ENCODE assay signal across 1 cellular context in the genomic region with DNA sequence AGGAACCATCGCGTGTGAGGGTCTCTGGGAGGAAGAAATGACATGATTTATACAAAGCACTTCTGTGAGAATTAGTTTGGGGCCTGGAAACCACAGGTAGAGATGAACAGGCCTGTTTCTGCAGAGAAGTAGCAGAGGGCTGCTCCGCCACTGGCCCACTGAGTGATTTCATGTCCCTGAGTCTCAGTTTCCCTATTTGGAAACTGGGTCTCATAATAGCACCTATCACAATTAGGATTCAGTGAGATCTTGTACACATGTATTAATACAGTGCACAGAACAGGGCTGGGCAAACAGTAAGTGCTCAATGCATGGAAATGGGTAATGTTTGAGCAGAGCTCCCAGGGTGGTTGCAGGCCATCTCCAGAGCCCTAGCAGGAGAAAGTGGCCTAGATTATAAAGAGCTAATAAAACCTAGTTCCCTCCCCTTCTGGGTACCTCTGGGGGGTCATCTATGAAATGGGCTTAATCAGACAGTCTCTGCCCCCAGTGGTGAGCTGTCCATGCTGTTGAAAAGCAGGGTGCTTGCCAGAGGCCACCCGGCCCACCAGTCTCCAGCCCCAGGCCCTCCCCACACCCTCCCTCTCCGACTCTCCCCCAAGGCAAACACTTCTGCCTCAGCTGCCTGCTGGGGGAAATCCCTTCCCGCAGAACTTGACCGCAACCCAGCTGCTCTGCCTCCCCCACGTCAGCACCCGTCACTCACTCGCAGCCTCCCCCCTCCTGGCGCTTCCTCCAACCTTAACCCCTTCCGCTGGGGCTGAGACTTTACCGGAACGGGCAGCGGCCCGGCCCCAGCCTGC.
TF ChIP-seq lines count a peak whose summit lies in the region.

No MANE protein-coding gene starts in this region.

TF ChIP-seq in HepG2, 621 proteins besides CTCF, POLR2A, EP300 and RAD21 (continued from another document and continues in another):
- TF ChIP-seq MEIS2 (CRISPR knock-in tag; IDR thresholded peaks at IDR 0.05) (no peak), KAT7 (CRISPR knock-in tag; IDR thresholded peaks at IDR 0.05; ENCODE audit: borderline replicate concordance) (no peak), ZSCAN30 (CRISPR knock-in tag; IDR thresholded peaks at IDR 0.05) (no peak), GATAD1 (CRISPR knock-in tag; IDR thresholded peaks at IDR 0.05) (no peak), ZBTB20 (CRISPR knock-in tag; IDR thresholded peaks at IDR 0.05; ENCODE audit: borderline replicate concordance, low read depth) (no peak), PAF1 (CRISPR knock-in tag; IDR thresholded peaks at IDR 0.05) (no peak), GLI4 (CRISPR knock-in tag; IDR thresholded peaks at IDR 0.05; ENCODE audit: borderline replicate concordance) (no peak), FOXC1 (CRISPR knock-in tag; IDR thresholded peaks at IDR 0.05; ENCODE audit: borderline replicate concordance) (no peak), FOXK2 (IDR thresholded peaks at IDR 0.05) (no peak), ZKSCAN8 (CRISPR knock-in tag; IDR thresholded peaks at IDR 0.05; ENCODE audit: borderline replicate concordance) (peak; percentile 51; the same call in 1 of the 2 replicates), U2AF1 (optimal IDR thresholded peaks at IDR 0.05; ENCODE audit: low read depth, low read length) (no peak), BORCS8-MEF2B (CRISPR knock-in tag; IDR thresholded peaks at IDR 0.05) (no peak), FOXA3 (CRISPR knock-in tag; IDR thresholded peaks at IDR 0.05) (no peak), TP53 (CRISPR knock-in tag; conservative IDR thresholded peaks at IDR 0.05) (no peak), ZBTB42 (CRISPR knock-in tag; IDR thresholded peaks at IDR 0.05) (no peak), RBFOX2 (IDR thresholded peaks at IDR 0.05; ENCODE audit: low read depth, low read length) (peak; percentile 62), ZNF720 (CRISPR knock-in tag; IDR thresholded peaks at IDR 0.05) (no peak), TCF7 (IDR thresholded peaks at IDR 0.05; ENCODE audit: low read depth) (no peak), ZNF232 (CRISPR knock-in tag; IDR thresholded peaks at IDR 0.05; ENCODE audit: borderline replicate concordance) (no peak), SIN3A (IDR thresholded peaks at IDR 0.05; ENCODE audit: borderline replicate concordance, low read depth, low read length) (no peak), ARNT (IDR thresholded peaks at IDR 0.05) (no peak), NFKBIZ (CRISPR knock-in tag; IDR thresholded peaks at IDR 0.05) (peak; percentile 90; the same call in 1 of the 2 replicates), RELA (CRISPR knock-in tag; IDR thresholded peaks at IDR 0.05) (peak; percentile 65; the same call in 1 of the 2 replicates), PITX1 (CRISPR knock-in tag; IDR thresholded peaks at IDR 0.05) (peak; percentile 24; the same call in 1 of the 2 replicates)
- TF ChIP-seq, protein P1, sequence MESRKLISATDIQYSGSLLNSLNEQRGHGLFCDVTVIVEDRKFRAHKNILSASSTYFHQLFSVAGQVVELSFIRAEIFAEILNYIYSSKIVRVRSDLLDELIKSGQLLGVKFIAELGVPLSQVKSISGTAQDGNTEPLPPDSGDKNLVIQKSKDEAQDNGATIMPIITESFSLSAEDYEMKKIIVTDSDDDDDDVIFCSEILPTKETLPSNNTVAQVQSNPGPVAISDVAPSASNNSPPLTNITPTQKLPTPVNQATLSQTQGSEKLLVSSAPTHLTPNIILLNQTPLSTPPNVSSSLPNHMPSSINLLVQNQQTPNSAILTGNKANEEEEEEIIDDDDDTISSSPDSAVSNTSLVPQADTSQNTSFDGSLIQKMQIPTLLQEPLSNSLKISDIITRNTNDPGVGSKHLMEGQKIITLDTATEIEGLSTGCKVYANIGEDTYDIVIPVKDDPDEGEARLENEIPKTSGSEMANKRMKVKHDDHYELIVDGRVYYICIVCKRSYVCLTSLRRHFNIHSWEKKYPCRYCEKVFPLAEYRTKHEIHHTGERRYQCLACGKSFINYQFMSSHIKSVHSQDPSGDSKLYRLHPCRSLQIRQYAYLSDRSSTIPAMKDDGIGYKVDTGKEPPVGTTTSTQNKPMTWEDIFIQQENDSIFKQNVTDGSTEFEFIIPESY (CRISPR knock-in tag; IDR thresholded peaks at IDR 0.05) = peak; percentile 96
- TF ChIP-seq, protein P2, sequence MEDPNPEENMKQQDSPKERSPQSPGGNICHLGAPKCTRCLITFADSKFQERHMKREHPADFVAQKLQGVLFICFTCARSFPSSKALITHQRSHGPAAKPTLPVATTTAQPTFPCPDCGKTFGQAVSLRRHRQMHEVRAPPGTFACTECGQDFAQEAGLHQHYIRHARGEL (CRISPR knock-in tag; IDR thresholded peaks at IDR 0.05) = no peak
- TF ChIP-seq, protein P3, sequence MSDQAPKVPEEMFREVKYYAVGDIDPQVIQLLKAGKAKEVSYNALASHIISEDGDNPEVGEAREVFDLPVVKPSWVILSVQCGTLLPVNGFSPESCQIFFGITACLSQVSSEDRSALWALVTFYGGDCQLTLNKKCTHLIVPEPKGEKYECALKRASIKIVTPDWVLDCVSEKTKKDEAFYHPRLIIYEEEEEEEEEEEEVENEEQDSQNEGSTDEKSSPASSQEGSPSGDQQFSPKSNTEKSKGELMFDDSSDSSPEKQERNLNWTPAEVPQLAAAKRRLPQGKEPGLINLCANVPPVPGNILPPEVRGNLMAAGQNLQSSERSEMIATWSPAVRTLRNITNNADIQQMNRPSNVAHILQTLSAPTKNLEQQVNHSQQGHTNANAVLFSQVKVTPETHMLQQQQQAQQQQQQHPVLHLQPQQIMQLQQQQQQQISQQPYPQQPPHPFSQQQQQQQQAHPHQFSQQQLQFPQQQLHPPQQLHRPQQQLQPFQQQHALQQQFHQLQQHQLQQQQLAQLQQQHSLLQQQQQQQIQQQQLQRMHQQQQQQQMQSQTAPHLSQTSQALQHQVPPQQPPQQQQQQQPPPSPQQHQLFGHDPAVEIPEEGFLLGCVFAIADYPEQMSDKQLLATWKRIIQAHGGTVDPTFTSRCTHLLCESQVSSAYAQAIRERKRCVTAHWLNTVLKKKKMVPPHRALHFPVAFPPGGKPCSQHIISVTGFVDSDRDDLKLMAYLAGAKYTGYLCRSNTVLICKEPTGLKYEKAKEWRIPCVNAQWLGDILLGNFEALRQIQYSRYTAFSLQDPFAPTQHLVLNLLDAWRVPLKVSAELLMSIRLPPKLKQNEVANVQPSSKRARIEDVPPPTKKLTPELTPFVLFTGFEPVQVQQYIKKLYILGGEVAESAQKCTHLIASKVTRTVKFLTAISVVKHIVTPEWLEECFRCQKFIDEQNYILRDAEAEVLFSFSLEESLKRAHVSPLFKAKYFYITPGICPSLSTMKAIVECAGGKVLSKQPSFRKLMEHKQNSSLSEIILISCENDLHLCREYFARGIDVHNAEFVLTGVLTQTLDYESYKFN (CRISPR knock-in tag; conservative IDR thresholded peaks at IDR 0.05) = 0 out of 2 replicates have a peak, but pooled peaks have one; percentile 32
- TF ChIP-seq, protein P4, sequence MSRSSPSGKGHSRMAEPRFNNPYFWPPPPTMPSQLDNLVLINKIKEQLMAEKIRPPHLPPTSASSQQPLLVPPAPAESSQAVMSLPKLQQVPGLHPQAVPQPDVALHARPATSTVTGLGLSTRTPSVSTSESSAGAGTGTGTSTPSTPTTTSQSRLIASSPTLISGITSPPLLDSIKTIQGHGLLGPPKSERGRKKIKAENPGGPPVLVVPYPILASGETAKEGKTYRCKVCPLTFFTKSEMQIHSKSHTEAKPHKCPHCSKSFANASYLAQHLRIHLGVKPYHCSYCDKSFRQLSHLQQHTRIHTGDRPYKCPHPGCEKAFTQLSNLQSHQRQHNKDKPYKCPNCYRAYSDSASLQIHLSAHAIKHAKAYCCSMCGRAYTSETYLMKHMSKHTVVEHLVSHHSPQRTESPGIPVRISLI (CRISPR knock-in tag; IDR thresholded peaks at IDR 0.05; ENCODE audit: borderline replicate concordance) = no peak
- TF ChIP-seq, protein P5, sequence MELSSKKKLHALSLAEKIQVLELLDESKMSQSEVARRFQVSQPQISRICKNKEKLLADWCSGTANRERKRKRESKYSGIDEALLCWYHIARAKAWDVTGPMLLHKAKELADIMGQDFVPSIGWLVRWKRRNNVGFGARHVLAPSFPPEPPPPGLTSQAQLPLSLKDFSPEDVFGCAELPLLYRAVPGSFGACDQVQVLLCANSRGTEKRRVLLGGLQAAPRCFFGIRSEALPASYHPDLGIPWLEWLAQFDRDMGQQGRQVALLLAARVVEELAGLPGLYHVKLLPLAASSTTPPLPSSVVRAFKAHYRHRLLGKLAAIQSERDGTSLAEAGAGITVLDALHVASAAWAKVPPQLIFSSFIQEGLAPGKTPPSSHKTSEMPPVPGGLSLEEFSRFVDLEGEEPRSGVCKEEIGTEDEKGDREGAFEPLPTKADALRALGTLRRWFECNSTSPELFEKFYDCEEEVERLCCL (CRISPR knock-in tag; IDR thresholded peaks at IDR 0.05; ENCODE audit: borderline replicate concordance) = no peak
- TF ChIP-seq, protein P6, sequence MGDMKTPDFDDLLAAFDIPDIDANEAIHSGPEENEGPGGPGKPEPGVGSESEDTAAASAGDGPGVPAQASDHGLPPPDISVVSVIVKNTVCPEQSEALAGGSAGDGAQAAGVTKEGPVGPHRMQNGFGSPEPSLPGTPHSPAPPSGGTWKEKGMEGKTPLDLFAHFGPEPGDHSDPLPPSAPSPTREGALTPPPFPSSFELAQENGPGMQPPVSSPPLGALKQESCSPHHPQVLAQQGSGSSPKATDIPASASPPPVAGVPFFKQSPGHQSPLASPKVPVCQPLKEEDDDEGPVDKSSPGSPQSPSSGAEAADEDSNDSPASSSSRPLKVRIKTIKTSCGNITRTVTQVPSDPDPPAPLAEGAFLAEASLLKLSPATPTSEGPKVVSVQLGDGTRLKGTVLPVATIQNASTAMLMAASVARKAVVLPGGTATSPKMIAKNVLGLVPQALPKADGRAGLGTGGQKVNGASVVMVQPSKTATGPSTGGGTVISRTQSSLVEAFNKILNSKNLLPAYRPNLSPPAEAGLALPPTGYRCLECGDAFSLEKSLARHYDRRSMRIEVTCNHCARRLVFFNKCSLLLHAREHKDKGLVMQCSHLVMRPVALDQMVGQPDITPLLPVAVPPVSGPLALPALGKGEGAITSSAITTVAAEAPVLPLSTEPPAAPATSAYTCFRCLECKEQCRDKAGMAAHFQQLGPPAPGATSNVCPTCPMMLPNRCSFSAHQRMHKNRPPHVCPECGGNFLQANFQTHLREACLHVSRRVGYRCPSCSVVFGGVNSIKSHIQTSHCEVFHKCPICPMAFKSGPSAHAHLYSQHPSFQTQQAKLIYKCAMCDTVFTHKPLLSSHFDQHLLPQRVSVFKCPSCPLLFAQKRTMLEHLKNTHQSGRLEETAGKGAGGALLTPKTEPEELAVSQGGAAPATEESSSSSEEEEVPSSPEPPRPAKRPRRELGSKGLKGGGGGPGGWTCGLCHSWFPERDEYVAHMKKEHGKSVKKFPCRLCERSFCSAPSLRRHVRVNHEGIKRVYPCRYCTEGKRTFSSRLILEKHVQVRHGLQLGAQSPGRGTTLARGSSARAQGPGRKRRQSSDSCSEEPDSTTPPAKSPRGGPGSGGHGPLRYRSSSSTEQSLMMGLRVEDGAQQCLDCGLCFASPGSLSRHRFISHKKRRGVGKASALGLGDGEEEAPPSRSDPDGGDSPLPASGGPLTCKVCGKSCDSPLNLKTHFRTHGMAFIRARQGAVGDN (CRISPR knock-in tag; IDR thresholded peaks at IDR 0.05) = peak; percentile 63
- TF ChIP-seq, protein P7, sequence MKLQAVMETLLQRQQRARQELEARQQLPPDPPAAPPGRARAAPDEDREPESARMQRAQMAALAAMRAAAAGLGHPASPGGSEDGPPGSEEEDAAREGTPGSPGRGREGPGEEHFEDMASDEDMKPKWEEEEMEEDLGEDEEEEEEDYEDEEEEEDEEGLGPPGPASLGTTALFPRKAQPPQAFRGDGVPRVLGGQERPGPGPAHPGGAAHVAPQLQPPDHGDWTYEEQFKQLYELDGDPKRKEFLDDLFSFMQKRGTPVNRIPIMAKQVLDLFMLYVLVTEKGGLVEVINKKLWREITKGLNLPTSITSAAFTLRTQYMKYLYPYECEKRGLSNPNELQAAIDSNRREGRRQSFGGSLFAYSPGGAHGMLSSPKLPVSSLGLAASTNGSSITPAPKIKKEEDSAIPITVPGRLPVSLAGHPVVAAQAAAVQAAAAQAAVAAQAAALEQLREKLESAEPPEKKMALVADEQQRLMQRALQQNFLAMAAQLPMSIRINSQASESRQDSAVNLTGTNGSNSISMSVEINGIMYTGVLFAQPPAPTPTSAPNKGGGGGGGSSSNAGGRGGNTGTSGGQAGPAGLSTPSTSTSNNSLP (IDR thresholded peaks at IDR 0.05; ENCODE audit: low read depth, low read length) = no peak
- TF ChIP-seq, protein P8, sequence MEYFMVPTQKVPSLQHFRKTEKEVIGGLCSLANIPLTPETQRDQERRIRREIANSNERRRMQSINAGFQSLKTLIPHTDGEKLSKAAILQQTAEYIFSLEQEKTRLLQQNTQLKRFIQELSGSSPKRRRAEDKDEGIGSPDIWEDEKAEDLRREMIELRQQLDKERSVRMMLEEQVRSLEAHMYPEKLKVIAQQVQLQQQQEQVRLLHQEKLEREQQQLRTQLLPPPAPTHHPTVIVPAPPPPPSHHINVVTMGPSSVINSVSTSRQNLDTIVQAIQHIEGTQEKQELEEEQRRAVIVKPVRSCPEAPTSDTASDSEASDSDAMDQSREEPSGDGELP (IDR thresholded peaks at IDR 0.05; ENCODE audit: borderline replicate concordance, low read depth) = peak; percentile 96
- TF ChIP-seq, protein P9, sequence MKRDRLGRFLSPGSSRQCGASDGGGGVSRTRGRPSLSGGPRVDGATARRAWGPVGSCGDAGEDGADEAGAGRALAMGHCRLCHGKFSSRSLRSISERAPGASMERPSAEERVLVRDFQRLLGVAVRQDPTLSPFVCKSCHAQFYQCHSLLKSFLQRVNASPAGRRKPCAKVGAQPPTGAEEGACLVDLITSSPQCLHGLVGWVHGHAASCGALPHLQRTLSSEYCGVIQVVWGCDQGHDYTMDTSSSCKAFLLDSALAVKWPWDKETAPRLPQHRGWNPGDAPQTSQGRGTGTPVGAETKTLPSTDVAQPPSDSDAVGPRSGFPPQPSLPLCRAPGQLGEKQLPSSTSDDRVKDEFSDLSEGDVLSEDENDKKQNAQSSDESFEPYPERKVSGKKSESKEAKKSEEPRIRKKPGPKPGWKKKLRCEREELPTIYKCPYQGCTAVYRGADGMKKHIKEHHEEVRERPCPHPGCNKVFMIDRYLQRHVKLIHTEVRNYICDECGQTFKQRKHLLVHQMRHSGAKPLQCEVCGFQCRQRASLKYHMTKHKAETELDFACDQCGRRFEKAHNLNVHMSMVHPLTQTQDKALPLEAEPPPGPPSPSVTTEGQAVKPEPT (CRISPR knock-in tag; IDR thresholded peaks at IDR 0.05; ENCODE audit: low read depth) = no peak
- TF ChIP-seq, protein P10, sequence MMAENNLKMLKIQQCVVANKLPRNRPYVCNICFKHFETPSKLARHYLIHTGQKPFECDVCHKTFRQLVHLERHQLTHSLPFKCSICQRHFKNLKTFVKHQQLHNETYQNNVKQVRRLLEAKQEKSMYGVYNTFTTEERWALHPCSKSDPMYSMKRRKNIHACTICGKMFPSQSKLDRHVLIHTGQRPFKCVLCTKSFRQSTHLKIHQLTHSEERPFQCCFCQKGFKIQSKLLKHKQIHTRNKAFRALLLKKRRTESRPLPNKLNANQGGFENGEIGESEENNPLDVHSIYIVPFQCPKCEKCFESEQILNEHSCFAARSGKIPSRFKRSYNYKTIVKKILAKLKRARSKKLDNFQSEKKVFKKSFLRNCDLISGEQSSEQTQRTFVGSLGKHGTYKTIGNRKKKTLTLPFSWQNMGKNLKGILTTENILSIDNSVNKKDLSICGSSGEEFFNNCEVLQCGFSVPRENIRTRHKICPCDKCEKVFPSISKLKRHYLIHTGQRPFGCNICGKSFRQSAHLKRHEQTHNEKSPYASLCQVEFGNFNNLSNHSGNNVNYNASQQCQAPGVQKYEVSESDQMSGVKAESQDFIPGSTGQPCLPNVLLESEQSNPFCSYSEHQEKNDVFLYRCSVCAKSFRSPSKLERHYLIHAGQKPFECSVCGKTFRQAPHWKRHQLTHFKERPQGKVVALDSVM (CRISPR knock-in tag; IDR thresholded peaks at IDR 0.05) = 0 out of 2 replicates have a peak, but pooled peaks have one; percentile 17
